ENCODE assay signal across 9 cellular contexts in the genomic region with DNA sequence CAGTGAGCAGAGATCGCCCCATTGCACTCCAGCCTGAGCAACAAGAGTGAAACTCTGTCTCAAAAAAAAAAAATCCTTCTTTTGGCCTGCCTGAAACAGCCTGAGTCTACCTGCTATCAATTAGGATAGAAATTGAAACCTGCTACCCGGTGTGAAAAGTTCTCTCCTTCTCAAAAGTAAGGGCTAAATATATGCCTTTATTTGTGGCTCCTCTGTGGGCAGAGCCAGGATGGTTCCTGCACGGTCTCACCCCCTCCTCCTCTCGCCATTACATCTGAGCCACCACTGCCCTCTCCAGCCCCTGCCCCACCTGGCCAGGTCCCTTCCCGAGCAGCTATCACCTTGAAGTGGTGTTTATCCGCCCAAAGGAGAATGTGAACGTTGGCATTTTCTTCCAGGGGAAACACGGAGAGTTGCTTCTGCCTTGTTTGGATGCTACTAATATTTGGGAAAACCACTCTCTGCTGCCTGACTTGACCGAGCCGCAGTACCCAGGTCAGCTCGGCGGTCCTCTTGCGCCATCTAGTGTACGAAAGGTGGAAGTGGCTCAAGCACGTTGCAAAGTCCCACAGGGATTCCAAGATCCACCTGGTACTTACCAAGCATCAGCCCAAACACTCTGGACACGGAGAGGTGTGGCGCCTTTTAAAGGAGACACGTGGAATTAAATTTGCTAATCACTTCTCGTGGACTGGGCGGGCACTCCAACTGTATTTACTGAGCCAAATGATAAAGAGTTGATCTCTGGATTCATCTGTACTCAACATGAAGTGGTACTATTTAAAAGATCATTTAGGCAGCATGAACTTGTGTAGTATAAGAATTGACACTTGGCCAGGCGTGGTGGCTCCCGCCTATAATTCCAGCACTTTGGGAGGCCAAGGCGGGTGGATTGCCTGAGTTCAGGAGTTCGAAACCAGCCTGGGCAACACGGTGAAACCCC. TPM values are rescaled to one million over a fixed set of nuclear protein-coding genes. Genes with fewer than 3 reads are reported as not detected.
A peak's percentile ranks its signal among the peaks of the same experiment; 100 is the strongest.
DNase-seq lines count a peak whose midpoint lies in the region; ATAC-seq, FAIRE-seq and TF ChIP-seq lines count a peak whose summit lies in the region.
"Had no signal": no experiment of that assay in that cellular context is flagged by ENCODE, and none has a peak within 500 bp of the region (broad histone marks: within the 10 kb centered on the region; RNA-seq: fewer than 3 reads in every experiment).

No MANE protein-coding gene starts in this region.

- H3K9me1 ChIP-seq in keratinocyte (ENCODE audit: control insufficient read depth, extremely low read depth, insufficient read depth, low read length) = no peaks in the 10 kb centered on the region

- H3K27ac ChIP-seq in mammary epithelial cell (ENCODE audit: insufficient read depth, low read depth, low read length) (no peak overlapping the region), keratinocyte (ENCODE audit: control insufficient read depth, insufficient read depth, low read length) (no peak overlapping the region)

- H3K9me3 ChIP-seq in mammary epithelial cell (replicated peaks; ENCODE audit: insufficient read depth, low read length) = no peaks in the 10 kb centered on the region
- H3K9me3 ChIP-seq in keratinocyte (ENCODE audit: control insufficient read depth, low read depth, low read length) = no peaks in the 10 kb centered on the region

- 19% methylated on average over 25 of the region's 25 CpGs for WGBS in mammary epithelial cell (ENCODE audit: low coverage, missing lambda C conversion rate)

- DNase-seq in G401 (ENCODE audit: low spot score) = peak; percentile 86
- peak; percentile 75 for DNase-seq in NCI-H2171 treated with DMSO at 0.1 percent for 48 hours (lab: John Stamatoyannopoulos, UW)
- peak; percentile 70 for DNase-seq in mammary epithelial cell
- peak; percentile 33 for DNase-seq in keratinocyte (ENCODE audit: low read depth, low spot score)
- DNase-seq in stimulated activated CD4-positive, alpha-beta T cell treated with anti-CD3 and anti-CD28 coated beads, Interleukin-1b, Interleukin-23, amount 100 ng/mL, for 48 hours = peak; percentile 66

- peak overlapping the region; percentile 48 for H2AFZ ChIP-seq in mammary epithelial cell (ENCODE audit: low read depth, low read length)
- H2AFZ ChIP-seq in keratinocyte (ENCODE audit: control insufficient read depth, low read length) = no peak overlapping the region

- no TSS peak for BruUV-seq in mammary epithelial cell (replicated peaks; lab: Mats Ljungman, UMichigan)

- no peak overlapping the region for H3K9ac ChIP-seq in mammary epithelial cell (ENCODE audit: insufficient read depth, low read length)
- H3K9ac ChIP-seq in keratinocyte (ENCODE audit: control insufficient read depth, extremely low read depth, insufficient read depth, low read length) = no peak overlapping the region

- intact Hi-C loops in mammary epithelial cell (cut with micrococcal nuclease) = loop anchor here (1.0 to 10.0 kb wide), 10 partner anchors 84 to 1335 kb away; a partner anchor contains a TSS

- no peak overlapping the region for H3K4me3 ChIP-seq in WI38 (ENCODE audit: low read depth, low read length)
- no peak overlapping the region for H3K4me3 ChIP-seq in mammary epithelial cell (replicated peaks in 1 of 3; ENCODE audit: insufficient read depth in 1 of 3, low read depth in 2 of 3, low read length in 3 of 3)
- no peak overlapping the region for H3K4me3 ChIP-seq in keratinocyte (ENCODE audit: control insufficient read depth in 2 of 3, extremely low read depth in 1 of 3, insufficient read depth in 2 of 3, low read depth in 1 of 3, low read length in 3 of 3)

- H3K4me1 ChIP-seq in mammary epithelial cell (ENCODE audit: insufficient read depth, low read length) (peaks cover 11% of the 10 kb centered on the region), keratinocyte (ENCODE audit: control insufficient read depth, extremely low read depth, insufficient read depth, low read length) (peaks cover 1% of the 10 kb centered on the region)

- H3K36me3 ChIP-seq in mammary epithelial cell (ENCODE audit: insufficient read depth, low read length) = no peaks in the 10 kb centered on the region
- peaks cover 0 to under 1% of the 10 kb centered on the region in 2 experiments for H3K36me3 ChIP-seq in keratinocyte (ENCODE audit: control insufficient read depth in 2 of 2, extremely low read depth in 1 of 2, insufficient read depth in 2 of 2, low read length in 2 of 2)

- in situ Hi-C loops in G401 (cut with HindIII; ENCODE audit: low sequenced_read_pairs) (no loop called here), mammary epithelial cell (cut with MboI; ENCODE audit: low sequenced_read_pairs in 2 of 2) (loop anchor here in 1 of 2 donors (5.0 to 25.0 kb wide), 3 partner anchors 186 to 1141 kb away; no protein-coding TSS in a partner anchor)

- peak; percentile 64 for ATAC-seq in HG02852 (IDR thresholded peaks at IDR 0.05; ENCODE audit: unreplicated experiment)
- ATAC-seq in GM18861 (IDR thresholded peaks at IDR 0.05; ENCODE audit: unreplicated experiment) = no peak

- H3K27me3 ChIP-seq in mammary epithelial cell (ENCODE audit: insufficient read depth, low read length) (no peaks in the 10 kb centered on the region), keratinocyte (ENCODE audit: control insufficient read depth, extremely low read depth, insufficient read depth, low read length) (no peaks in the 10 kb centered on the region)

- FAIRE-seq in keratinocyte (lab: Jason Lieb, UNC) = peak; percentile 58
- FAIRE-seq: islet of Langerhans had no signal

- no peaks in the 10 kb centered on the region for H3K79me2 ChIP-seq in mammary epithelial cell (ENCODE audit: insufficient read depth, low read length)
- H3K79me2 ChIP-seq in keratinocyte (ENCODE audit: control insufficient read depth, insufficient read depth, low read length) = no peaks in the 10 kb centered on the region

- H3K4me2 ChIP-seq in mammary epithelial cell (ENCODE audit: insufficient read depth, low read depth, low read length) = no peak overlapping the region
- H3K4me2 ChIP-seq in keratinocyte (ENCODE audit: control insufficient read depth, extremely low read depth, insufficient read depth, low read depth, low read length) = no peak overlapping the region

- CTCF ChIA-PET in mammary epithelial cell (lab: Charles Lee; ENCODE audit: low non-redundant PET) = interaction anchor here (0.5 kb wide), 1 partner anchor 19 kb away, joined by 6 read pairs; no protein-coding TSS in a partner anchor

- dilution Hi-C loops in mammary epithelial cell (cut with HindIII; ENCODE audit: low sequenced_read_pairs) = no loop called here
- dilution Hi-C loops in keratinocyte (cut with MboI; ENCODE audit: extremely low pct_ligation_motif_present, low sequenced_read_pairs) = no loop called here

- H4K20me1 ChIP-seq in mammary epithelial cell (ENCODE audit: insufficient read depth, low read length) (no peaks in the 10 kb centered on the region), keratinocyte (ENCODE audit: control insufficient read depth, extremely low read depth, insufficient read depth, low read length) (no peaks in the 10 kb centered on the region)

- TF ChIP-seq CTCF in WI38 (IDR thresholded peaks at IDR 0.05; ENCODE audit: low read depth, low read length) (peak; percentile 94), mammary epithelial cell (conservative IDR thresholded peaks at IDR 0.05 in 1 of 2, IDR thresholded peaks at IDR 0.05 in 1 of 2; ENCODE audit: extremely low read depth in 1 of 2, insufficient read depth in 1 of 2, low read depth in 1 of 2, low read length in 2 of 2) (peak; percentile 96 to 97), keratinocyte (optimal IDR thresholded peaks at IDR 0.05 in 1 of 3, IDR thresholded peaks at IDR 0.05 in 1 of 3, conservative IDR thresholded peaks at IDR 0.05 in 1 of 3; ENCODE audit: extremely low read depth in 1 of 3, insufficient read depth in 2 of 3, low read length in 3 of 3) (peak; percentile 92 to 97 (median 96))

RNA-seq across cellular contexts. Expression of a gene that starts 31.9 kb away (rescaled TPM):
- 11.5 and 11.7 TPM in 2 replicates for total RNA-seq in G401 (2014; rRNA removed; shearing (Covaris generic))
- total RNA-seq in mammary epithelial cell = 10 to 100 TPM; 21.3 to 29.5 TPM
- polyA plus RNA-seq in mammary epithelial cell = 9.9 TPM
- polyA minus RNA-seq in mammary epithelial cell = 21.0 TPM
- 15.1 to 16.8 TPM (median 15.8 TPM) in 3 replicates for polyA plus RNA-seq in keratinocyte
- polyA plus RNA-seq in keratinocyte (2011; ENCODE audit: low read depth) = 11.3 TPM
- polyA plus RNA-seq in keratinocyte (2011; cell fraction: cytosol; rRNA removed) = 10.0 and 10.5 TPM in 2 replicates
- 44.9 and 47.4 TPM in 2 replicates for polyA plus RNA-seq in keratinocyte (2011; cell fraction: nucleus; rRNA removed)
- polyA plus RNA-seq in keratinocyte (2012; ENCODE audit: low replicate concordance) = 10.5 and 12.3 TPM in 2 replicates
- polyA minus RNA-seq in keratinocyte = 12.2 to 14.2 TPM (median 13.4 TPM) in 3 replicates
- polyA minus RNA-seq in keratinocyte (2011; cell fraction: cytosol; rRNA and poly(A)+ RNA removed) = 9.4 TPM
- polyA minus RNA-seq in keratinocyte (2011; cell fraction: nucleus; rRNA and poly(A)+ RNA removed) = 11.4 and 18.9 TPM in 2 replicates

RNA-seq across cellular contexts. Expression of a gene that starts 41.4 kb away (rescaled TPM):
- total RNA-seq in G401 (2014; rRNA removed; shearing (Covaris generic)) = 4.4 and 6.6 TPM in 2 replicates
- 100 to 1,000 TPM in 1 of 2 donors, 10 to 100 TPM in 1; 95.0 to 105 TPM for total RNA-seq in mammary epithelial cell
- polyA plus RNA-seq in mammary epithelial cell (267 TPM), keratinocyte (188 to 269 TPM (median 207 TPM) in 3 replicates)
- polyA minus RNA-seq in mammary epithelial cell (93.5 TPM), keratinocyte (53.4 to 72.4 TPM (median 69.5 TPM) in 3 replicates)
- polyA plus RNA-seq in keratinocyte (2011; ENCODE audit: low read depth) = 46.5 TPM
- 157 and 252 TPM in 2 replicates for polyA plus RNA-seq in keratinocyte (2011; cell fraction: cytosol; rRNA removed)
- 136 and 160 TPM in 2 replicates for polyA plus RNA-seq in keratinocyte (2011; cell fraction: nucleus; rRNA removed)
- 109 and 180 TPM in 2 replicates for polyA plus RNA-seq in keratinocyte (2012; ENCODE audit: low replicate concordance)
- 363 TPM for polyA minus RNA-seq in keratinocyte (2011; cell fraction: cytosol; rRNA and poly(A)+ RNA removed)
- polyA minus RNA-seq in keratinocyte (2011; cell fraction: nucleus; rRNA and poly(A)+ RNA removed) = 69.5 and 80.8 TPM in 2 replicates

Comparison
In these comparisons a context has a peak if more than half of its experiments do, and no peak if none do; other contexts are left out.
1. DNase-seq: peak in every context shown above with its lines; median percentile 86 in G401; 75 in NCI-H2171 treated with DMSO at 0.1 percent for 48 hours; 70 in mammary epithelial cell; 66 in stimulated activated CD4-positive, alpha-beta T cell treated with anti-CD3 and anti-CD28 coated beads, Interleukin-1b, Interleukin-23, amount 100 ng/mL, for 48 hours; 33 in keratinocyte.
2. RNA of a gene that starts 41.4 kb away (total RNA-seq): 95.0 to 105 TPM in mammary epithelial cell; 4.4 to 6.6 TPM in G401; every median in the first group is over 10 times any median in the second.
3. Peak in every context shown above with its lines, with median percentiles within 50 percentile points of each other: CTCF ChIP-seq.